Comparison of ENCODE assay signal across 8 cellular contexts in genomic region chr12:66688836-66689439, GRCh38. TPM values are rescaled to one million over a fixed set of nuclear protein-coding genes. Genes with fewer than 3 reads are reported as not detected.
DNase-seq lines count a peak whose midpoint lies in the region; ATAC-seq and TF ChIP-seq lines count a peak whose summit lies in the region.

No MANE protein-coding gene starts in this region.

- DNase-seq in AG10803 (ENCODE audit: low read depth) (peak; percentile 18), NCI-H510A treated with DMSO at 0.1 percent for 48 hours (lab: John Stamatoyannopoulos, UW) (peak; percentile 78), heart left ventricle (peak in 3 of 5 donors; percentile 14 to 29 (median 27)), retinal pigment epithelial cell (ENCODE audit: low read depth) (peak; percentile 21)
- peak; percentile 10 for DNase-seq in activated T-cell treated with anti-CD3 and anti-CD28 coated beads, Interleukin-2, amount 50 U/mL, for 4 hours

- peaks cover 4% of the 10 kb centered on the region for H3K27me3 Mint-ChIP-seq in activated T-cell treated with anti-CD3 and anti-CD28 coated beads, Interleukin-2, amount 50 U/mL, for 4 hours (ENCODE audit: low read depth)

- ATAC-seq in GM18505 (IDR thresholded peaks at IDR 0.05; ENCODE audit: unreplicated experiment) (peak; percentile 76), HG03135 (IDR thresholded peaks at IDR 0.05; ENCODE audit: unreplicated experiment) (peak; percentile 57), heart left ventricle (peak in 3 of 4 donors; percentile 63 to 77 (median 71)), GM18873 (IDR thresholded peaks at IDR 0.05; ENCODE audit: low FRiP score, unreplicated experiment) (no peak)
- no peak for ATAC-seq in activated T-cell treated with anti-CD3 and anti-CD28 coated beads, Interleukin-2, amount 50 U/mL, for 4 hours

- peaks cover 0 to 4% (median 0%) of the 10 kb centered on the region in 9 donors for H3K27me3 ChIP-seq in heart left ventricle

- H3K4me1 ChIP-seq in heart left ventricle = no peaks in the 10 kb centered on the region

- TF ChIP-seq CTCF in AG10803 (conservative IDR thresholded peaks at IDR 0.05; ENCODE audit: low read length) (peak; percentile 46), heart left ventricle (IDR thresholded peaks at IDR 0.05) (peak; percentile 21 to 59 (median 42)), retinal pigment epithelial cell (conservative IDR thresholded peaks at IDR 0.05; ENCODE audit: low read depth, low read length) (peak; percentile 70)

- TF ChIP-seq POLR2A in GM18505 (IDR thresholded peaks at IDR 0.05; ENCODE audit: borderline replicate concordance, extremely low read depth, insufficient read depth, insufficient read length) = no peak
- no peak for TF ChIP-seq POLR2A in heart left ventricle (IDR thresholded peaks at IDR 0.05)

- H3K36me3 Mint-ChIP-seq in activated T-cell treated with anti-CD3 and anti-CD28 coated beads, Interleukin-2, amount 50 U/mL, for 4 hours (ENCODE audit: insufficient read depth) = no peaks in the 10 kb centered on the region

- H3K9me3 ChIP-seq in heart left ventricle = no peaks in the 10 kb centered on the region

- no peaks in the 10 kb centered on the region for H3K36me3 ChIP-seq in heart left ventricle

- H3K9me3 Mint-ChIP-seq in activated T-cell treated with anti-CD3 and anti-CD28 coated beads, Interleukin-2, amount 50 U/mL, for 4 hours = no peaks in the 10 kb centered on the region

- H3K27ac ChIP-seq in heart left ventricle = no peak overlapping the region

- WGBS in heart left ventricle, 4 donors = 51 to 56% (median 53%) methylated on average over 8 of the region's 8 CpGs

- no peak overlapping the region for H3K4me3 Mint-ChIP-seq in activated T-cell treated with anti-CD3 and anti-CD28 coated beads, Interleukin-2, amount 50 U/mL, for 4 hours

- H3K4me1 Mint-ChIP-seq in activated T-cell treated with anti-CD3 and anti-CD28 coated beads, Interleukin-2, amount 50 U/mL, for 4 hours (ENCODE audit: low read depth) = peaks cover 1% of the 10 kb centered on the region

- H3K4me3 ChIP-seq in AG10803 (ENCODE audit: low read length) (no peak overlapping the region), heart left ventricle (no peak overlapping the region), retinal pigment epithelial cell (ENCODE audit: low read length) (no peak overlapping the region)

- intact Hi-C loops in heart left ventricle (cut with DNase I) = loop anchor here in 7 of 10 donors (2.0 to 5.0 kb wide), 3 partner anchors 172 to 533 kb away; no protein-coding TSS in a partner anchor

RNA-seq across cellular contexts. Expression of gene GRIP1, which starts 10.1 kb away (rescaled TPM):
- 1 to 10 TPM; 1.6 to 8.0 (median 4.4) TPM for total RNA-seq in activated T-cell treated with anti-CD3 and anti-CD28 coated beads, Interleukin-2, amount 50 U/mL, for 4 hours
- 1 to 10 TPM in 7 of 9 donors, under 1 TPM in 2; 0.44 to 8.4 (median 2.0) TPM for total RNA-seq in heart left ventricle
- polyA plus RNA-seq in heart left ventricle = under 1 TPM; 0.30 to 0.54 TPM

Comparison
In these comparisons a context has a peak if more than half of its experiments do, and no peak if none do; other contexts are left out.
1. DNase-seq: peak in every context shown above with its lines; median percentile 78 in NCI-H510A treated with DMSO at 0.1 percent for 48 hours; 27 in heart left ventricle; 21 in retinal pigment epithelial cell; 18 in AG10803; 10 in activated T-cell treated with anti-CD3 and anti-CD28 coated beads, Interleukin-2, amount 50 U/mL, for 4 hours.
2. ATAC-seq: peak in GM18505 (single experiment), HG03135 (single experiment) and heart left ventricle (3 of 4); none in activated T-cell treated with anti-CD3 and anti-CD28 coated beads, Interleukin-2, amount 50 U/mL, for 4 hours (0 of 2) and GM18873 (single experiment).
3. Peak in every context shown above with its lines, with median percentiles within 50 percentile points of each other: CTCF ChIP-seq.